40 cellular contexts compared by ENCODE assay signal in the genomic region with DNA sequence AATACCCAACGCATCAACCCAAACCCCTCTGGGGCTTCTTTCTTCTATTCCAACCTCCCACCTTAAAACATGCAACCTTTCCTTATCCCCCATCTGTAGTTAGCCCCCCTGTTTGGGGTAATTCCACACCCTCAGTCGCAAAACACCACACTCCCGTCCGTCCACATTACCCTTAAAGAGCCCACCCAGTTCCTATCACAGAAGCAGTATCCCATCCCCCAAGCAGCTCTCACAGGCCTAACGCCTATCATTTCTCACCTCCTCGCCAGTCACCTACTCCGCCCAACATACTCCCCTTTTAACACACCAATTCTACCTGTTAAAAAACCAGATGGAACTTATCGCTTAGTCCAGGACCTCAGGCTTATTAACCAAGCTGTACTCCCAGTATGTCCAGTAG.
"Had no signal": no experiment of that assay in that cellular context is flagged by ENCODE, and none has a peak within 500 bp of the region (broad histone marks: within the 10 kb centered on the region; RNA-seq: fewer than 3 reads in every experiment).

No MANE protein-coding gene starts in this region.

- H3K27me3 ChIP-seq: adrenal gland, body of pancreas, brain microvascular endothelial cell, cardiac muscle cell had no signal

- H3K36me3 ChIP-seq: adrenal gland, brain microvascular endothelial cell, cardiac muscle cell had no signal

- H3K4me3 Mint-ChIP-seq: activated B cell treated with CpG ODN at 0.5 μM for 24 hours; activated CD4-positive, alpha-beta memory T cell treated with anti-CD3 and anti-CD28 coated beads for 36 hours; activated CD4-positive, alpha-beta T cell treated with anti-CD3 and anti-CD28 coated beads, Interleukin-2, amount 10 ng/mL, durations not matched to agents 24 days and 14 days; activated CD8-positive, alpha-beta T cell treated with anti-CD3 and anti-CD28 coated beads for 36 hours; activated naive CD4-positive, alpha-beta T cell treated with anti-CD3 and anti-CD28 coated beads for 36 hours; activated naive CD8-positive, alpha-beta T cell treated with anti-CD3 and anti-CD28 coated beads for 36 hours; activated T-cell treated with anti-CD3 and anti-CD28 coated beads, Interleukin-2, amount 50 U/mL, for 4 hours; activated T-cell treated with anti-CD3 and anti-CD28 coated beads, Interleukin-2, amount 50 U/mL, for 72 hours; activated T-helper 1 cell treated with anti-CD3 and anti-CD28 coated beads, Interleukin-12 subunit alpha, Interleukin-12 subunit beta, Interleukin-2, Interleukin-4 antibody, amounts not matched to agents 30 ng/mL and 10 ng/mL and 1 ng/mL, durations not matched to agents 14 hours and 24 hours and 36 hours; activated T-helper 17 cell treated with anti-CD3 and anti-CD28 coated beads, Interleukin-2, amount 50 U/mL, for 72 hours; central memory CD8-positive, alpha-beta T cell; T-helper 1 cell treated with Interleukin-12 subunit alpha and Interleukin-12 subunit beta and Interleukin-4 antibody, amounts not matched to agents 30 μg/mL and 1 μg/mL, for 36 hours; T-helper 2 cell treated with Interferon-gamma antibody and Interleukin-4, amounts not matched to agents 5 μg/mL and 100 μg/mL, for 36 hours had no signal

- H3K27ac ChIP-seq: adrenal gland, body of pancreas, brain microvascular endothelial cell, cardiac muscle cell, VCaP had no signal

- H3K27me3 Mint-ChIP-seq: activated CD4-positive, alpha-beta memory T cell treated with anti-CD3 and anti-CD28 coated beads for 36 hours; activated CD8-positive, alpha-beta T cell treated with anti-CD3 and anti-CD28 coated beads for 36 hours; activated naive CD8-positive, alpha-beta T cell treated with anti-CD3 and anti-CD28 coated beads for 36 hours had no signal

- FAIRE-seq: astrocyte, bronchial epithelial cell, TTC549 had no signal

- H3K27ac Mint-ChIP-seq: activated B cell treated with CpG ODN at 0.5 μM for 24 hours; activated CD4-positive, alpha-beta memory T cell treated with anti-CD3 and anti-CD28 coated beads for 36 hours; activated CD4-positive, alpha-beta T cell treated with anti-CD3 and anti-CD28 coated beads, Interleukin-2, amount 10 ng/mL, durations not matched to agents 24 days and 14 days; activated CD8-positive, alpha-beta T cell treated with anti-CD3 and anti-CD28 coated beads for 36 hours; activated naive CD4-positive, alpha-beta T cell treated with anti-CD3 and anti-CD28 coated beads for 36 hours; activated naive CD8-positive, alpha-beta T cell treated with anti-CD3 and anti-CD28 coated beads for 36 hours; activated T-cell treated with anti-CD3 and anti-CD28 coated beads, Interleukin-2, amount 50 U/mL, for 72 hours; activated T-helper 1 cell treated with anti-CD3 and anti-CD28 coated beads, Interleukin-12 subunit alpha, Interleukin-12 subunit beta, Interleukin-2, Interleukin-4 antibody, amounts not matched to agents 30 ng/mL and 10 ng/mL and 1 ng/mL, durations not matched to agents 14 hours and 24 hours and 36 hours; activated T-helper 17 cell treated with anti-CD3 and anti-CD28 coated beads, Interleukin-2, amount 50 U/mL, for 72 hours; T-helper 1 cell treated with Interleukin-12 subunit alpha and Interleukin-12 subunit beta and Interleukin-4 antibody, amounts not matched to agents 30 μg/mL and 1 μg/mL, for 36 hours; T-helper 2 cell treated with Interferon-gamma antibody and Interleukin-4, amounts not matched to agents 5 μg/mL and 100 μg/mL, for 36 hours had no signal

- H3K9me3 ChIP-seq: adrenal gland, body of pancreas had no signal

- H3K4me1 Mint-ChIP-seq: activated B cell treated with CpG ODN at 0.5 μM for 24 hours; activated CD4-positive, alpha-beta T cell treated with anti-CD3 and anti-CD28 coated beads, Interleukin-2, amount 10 ng/mL, durations not matched to agents 24 days and 14 days; activated naive CD8-positive, alpha-beta T cell treated with anti-CD3 and anti-CD28 coated beads for 36 hours; activated T-helper 17 cell treated with anti-CD3 and anti-CD28 coated beads, Interleukin-2, amount 50 U/mL, for 72 hours; central memory CD8-positive, alpha-beta T cell had no signal

- H3K4me3 ChIP-seq: adrenal gland, body of pancreas, cardiac muscle cell had no signal

- ATAC-seq: activated CD8-positive, alpha-beta T cell treated with anti-CD3 and anti-CD28 coated beads for 36 hours; activated naive CD4-positive, alpha-beta T cell treated with anti-CD3 and anti-CD28 coated beads, Interleukin-2, amount 50 U/mL, for 72 hours; activated T-cell treated with anti-CD3 and anti-CD28 coated beads, Interleukin-2, amount 50 U/mL, for 4 hours; activated T-cell treated with anti-CD3 and anti-CD28 coated beads, Interleukin-2, amount 50 U/mL, for 72 hours; activated T-helper 17 cell treated with anti-CD3 and anti-CD28 coated beads, Interleukin-2, amount 50 U/mL, for 72 hours; body of pancreas had no signal

- H3K9me3 Mint-ChIP-seq: activated B cell treated with CpG ODN at 0.5 μM for 24 hours; activated CD4-positive, alpha-beta memory T cell treated with anti-CD3 and anti-CD28 coated beads for 36 hours; activated CD4-positive, alpha-beta T cell treated with anti-CD3 and anti-CD28 coated beads, Interleukin-2, amount 10 ng/mL, durations not matched to agents 24 days and 14 days; activated CD8-positive, alpha-beta T cell treated with anti-CD3 and anti-CD28 coated beads for 36 hours; activated naive CD4-positive, alpha-beta T cell treated with anti-CD3 and anti-CD28 coated beads for 36 hours; activated naive CD8-positive, alpha-beta T cell treated with anti-CD3 and anti-CD28 coated beads for 36 hours; activated T-cell treated with anti-CD3 and anti-CD28 coated beads, Interleukin-2, amount 50 U/mL, for 4 hours; activated T-cell treated with anti-CD3 and anti-CD28 coated beads, Interleukin-2, amount 50 U/mL, for 72 hours; activated T-helper 1 cell treated with anti-CD3 and anti-CD28 coated beads, Interleukin-12 subunit alpha, Interleukin-12 subunit beta, Interleukin-2, Interleukin-4 antibody, amounts not matched to agents 30 ng/mL and 10 ng/mL and 1 ng/mL, durations not matched to agents 14 hours and 24 hours and 36 hours; central memory CD8-positive, alpha-beta T cell; T-helper 1 cell treated with Interleukin-12 subunit alpha and Interleukin-12 subunit beta and Interleukin-4 antibody, amounts not matched to agents 30 μg/mL and 1 μg/mL, for 36 hours; T-helper 2 cell treated with Interferon-gamma antibody and Interleukin-4, amounts not matched to agents 5 μg/mL and 100 μg/mL, for 36 hours had no signal

- H3K36me3 Mint-ChIP-seq: activated CD4-positive, alpha-beta memory T cell treated with anti-CD3 and anti-CD28 coated beads for 36 hours; activated naive CD4-positive, alpha-beta T cell treated with anti-CD3 and anti-CD28 coated beads, Interleukin-2, amount 50 U/mL, for 72 hours; activated naive CD8-positive, alpha-beta T cell treated with anti-CD3 and anti-CD28 coated beads for 36 hours had no signal

- DNase-seq: activated B cell treated with CpG ODN at 0.5 μM for 24 hours; activated CD4-positive, alpha-beta memory T cell treated with anti-CD3 and anti-CD28 coated beads for 36 hours; activated CD4-positive, alpha-beta T cell treated with anti-CD3 and anti-CD28 coated beads for 4 hours; activated CD4-positive, alpha-beta T cell treated with anti-CD3 and anti-CD28 coated beads, Interleukin-2, amount 10 ng/mL, durations not matched to agents 24 days and 14 days; activated CD4-positive, alpha-beta T cell treated with anti-CD3 and anti-CD28 coated beads, Interleukin-2, amount 50 U/mL, for 1 hour; activated CD4-positive, alpha-beta T cell treated with anti-CD3 and anti-CD28 coated beads, Interleukin-2, amount 50 U/mL, for 4 hours; activated CD4-positive, CD25-positive, alpha-beta regulatory T cell treated with anti-CD3 and anti-CD28 coated beads, Interleukin-2, amount 50 U/mL, for 72 hours; activated CD8-positive, alpha-beta memory T cell treated with anti-CD3 and anti-CD28 coated beads, Interleukin-2, amount 50 U/mL, for 4 hours; activated CD8-positive, alpha-beta T cell treated with anti-CD3 and anti-CD28 coated beads for 36 hours; activated effector memory CD4-positive, alpha-beta T cell treated with anti-CD3 and anti-CD28 coated beads, Interleukin-2, amount 50 U/mL, for 16 hours; activated gamma-delta T cell treated with Interleukin-2 at 50 U/mL for 16 hours; activated naive CD4-positive, alpha-beta T cell; activated naive CD4-positive, alpha-beta T cell treated with anti-CD3 and anti-CD28 coated beads for 36 hours; activated naive CD4-positive, alpha-beta T cell treated with anti-CD3 and anti-CD28 coated beads, Interleukin-2, amount 50 U/mL, for 16 hours; activated naive CD8-positive, alpha-beta T cell treated with anti-CD3 and anti-CD28 coated beads for 36 hours; activated T-cell treated with anti-CD3 and anti-CD28 coated beads for 4 hours; activated T-cell treated with anti-CD3 and anti-CD28 coated beads, Interleukin-2, amount 50 U/mL, for 1 hour; activated T-cell treated with anti-CD3 and anti-CD28 coated beads, Interleukin-2, amount 50 U/mL, for 4 hours; activated T-cell treated with anti-CD3 and anti-CD28 coated beads, Interleukin-2, amount 50 U/mL, for 72 hours; adrenal gland; amniotic stem cell; aorta; body of pancreas; brain microvascular endothelial cell; caudate nucleus; cerebellar nuclear complex; T-helper 1 cell; T-helper 2 cell; T-helper 9 cell had no signal

- H3K4me1 ChIP-seq: body of pancreas had no signal
